Comparison of ENCODE assay signal across 29 cellular contexts in the genomic region with DNA sequence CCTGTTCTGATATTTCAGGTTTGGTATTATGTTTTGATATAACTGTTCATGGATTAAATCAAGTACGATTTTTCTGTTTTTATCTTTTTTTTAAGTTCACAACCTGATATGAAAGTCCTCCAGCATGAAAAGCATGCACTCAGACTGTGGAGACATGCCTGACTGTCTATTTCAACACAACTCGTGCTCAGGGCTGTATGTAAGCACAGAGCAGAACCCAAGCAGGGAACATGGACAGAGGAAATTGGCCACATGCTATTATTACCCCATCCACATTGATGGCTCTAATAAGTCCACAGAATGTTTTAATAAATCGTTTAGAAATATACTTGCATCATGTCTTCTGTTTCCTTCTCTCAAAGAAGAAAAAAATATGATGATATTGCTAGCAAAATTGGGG.
"Had no signal": no experiment of that assay in that cellular context is flagged by ENCODE, and none has a peak within 500 bp of the region (broad histone marks: within the 10 kb centered on the region; RNA-seq: fewer than 3 reads in every experiment).

No MANE protein-coding gene starts in this region.

- H3K27ac Mint-ChIP-seq: effector memory CD8-positive, alpha-beta T cell; naive thymus-derived CD8-positive, alpha-beta T cell; nephron progenitor cell; stimulated activated naive CD8-positive, alpha-beta T cell treated with anti-CD3 and anti-CD28 coated beads, Interleukin-15, amount 100 ng/mL, for 72 hours had no signal

- H3K27me3 Mint-ChIP-seq: effector memory CD8-positive, alpha-beta T cell; naive thymus-derived CD8-positive, alpha-beta T cell; stimulated activated naive CD8-positive, alpha-beta T cell treated with anti-CD3 and anti-CD28 coated beads, Interleukin-15, amount 100 ng/mL, for 72 hours had no signal

- DNase-seq: cerebellar nuclear complex; dermis blood vessel endothelial cell; effector memory CD8-positive, alpha-beta T cell; erythroblast; esophagus squamous epithelium; foreskin melanocyte; kidney; left lung; lower lobe of right lung; naive thymus-derived CD8-positive, alpha-beta T cell; nephron progenitor cell; occipital lobe; ovary; posterior cingulate gyrus; psoas muscle; right lobe of liver; stimulated activated CD4-positive, alpha-beta T cell treated with anti-CD3 and anti-CD28 coated beads, Interleukin-12 subunit alpha, Interleukin-12 subunit beta, amount 100 ng/mL, for 4 hours; stimulated activated CD4-positive, alpha-beta T cell treated with anti-CD3 and anti-CD28 coated beads, Interleukin-1b, Interleukin-23, amount 100 ng/mL, for 48 hours; stimulated activated CD4-positive, alpha-beta T cell treated with anti-CD3 and anti-CD28 coated beads, Interleukin-4, amount 100 ng/mL, for 1 hour; stimulated activated CD8-positive, alpha-beta memory T cell treated with anti-CD3 and anti-CD28 coated beads, Interleukin-4, amount 100 ng/mL, for 48 hours; stimulated activated naive CD4-positive, alpha-beta T cell; stimulated activated naive CD8-positive, alpha-beta T cell treated with anti-CD3 and anti-CD28 coated beads, Interleukin-15, amount 100 ng/mL, for 72 hours; transverse colon; upper lobe of right lung; uterus had no signal

- H3K4me3 ChIP-seq: coronary artery, esophagus squamous epithelium, hepatocyte, left lung, lower lobe of right lung, ovary, psoas muscle, right lobe of liver, smooth muscle cell, suprapubic skin, transverse colon, upper lobe of right lung, uterus had no signal

- H3K4me1 ChIP-seq: esophagus squamous epithelium, left lung, lower lobe of right lung, psoas muscle, right lobe of liver, suprapubic skin, transverse colon, upper lobe of right lung, uterus had no signal

- H3K36me3 ChIP-seq: esophagus squamous epithelium, left lung, lower lobe of right lung, ovary, right lobe of liver, suprapubic skin, transverse colon, upper lobe of right lung, uterus had no signal

- H3K4me1 Mint-ChIP-seq: naive thymus-derived CD8-positive, alpha-beta T cell; nephron progenitor cell; stimulated activated naive CD8-positive, alpha-beta T cell treated with anti-CD3 and anti-CD28 coated beads, Interleukin-15, amount 100 ng/mL, for 72 hours had no signal

- H3K27ac ChIP-seq: coronary artery, esophagus squamous epithelium, hepatocyte, left lung, lower lobe of right lung, ovary, psoas muscle, right lobe of liver, suprapubic skin, transverse colon, upper lobe of right lung, uterus had no signal

- ATAC-seq: effector memory CD8-positive, alpha-beta T cell; left lung; lower lobe of right lung; naive thymus-derived CD8-positive, alpha-beta T cell; right lobe of liver; stimulated activated naive CD8-positive, alpha-beta T cell treated with anti-CD3 and anti-CD28 coated beads, Interleukin-15, amount 100 ng/mL, for 72 hours; upper lobe of right lung had no signal

- H3K4me3 Mint-ChIP-seq: effector memory CD8-positive, alpha-beta T cell; naive thymus-derived CD8-positive, alpha-beta T cell; nephron progenitor cell; stimulated activated naive CD8-positive, alpha-beta T cell treated with anti-CD3 and anti-CD28 coated beads, Interleukin-15, amount 100 ng/mL, for 72 hours had no signal

- H3K9me3 ChIP-seq: ovary, psoas muscle, right lobe of liver, transverse colon, upper lobe of right lung, uterus had no signal

- H3K27me3 ChIP-seq: esophagus squamous epithelium, hepatocyte, left lung, ovary, right lobe of liver, suprapubic skin, transverse colon, upper lobe of right lung, uterus had no signal
